14 cellular contexts compared by ENCODE assay signal in genomic region chr5:169064093-169064492, GRCh38.
DNase-seq lines count a peak whose midpoint lies in the region; ATAC-seq and TF ChIP-seq lines count a peak whose summit lies in the region.
"Had no signal": no experiment of that assay in that cellular context is flagged by ENCODE, and none has a peak within 500 bp of the region (broad histone marks: within the 10 kb centered on the region; RNA-seq: fewer than 3 reads in every experiment).

No MANE protein-coding gene starts in this region.

- ATAC-seq in thoracic aorta (ENCODE audit: insufficient number of reproducible peaks, low FRiP score, low read depth) (peak; percentile 9), HG03039 (IDR thresholded peaks at IDR 0.05; ENCODE audit: unreplicated experiment) (no peak)
- ATAC-seq: stimulated activated naive CD8-positive, alpha-beta T cell treated with anti-CD3 and anti-CD28 coated beads, Interleukin-15, Interleukin-2, amounts not matched to agents 100 U/mL and 50 U/mL, for 24 hours had no signal

- in situ Hi-C loops in GM23248 (cut with MboI): no loop called here

- H3K36me3 ChIP-seq in GM23248 (ENCODE audit: low read depth): no peaks in the 10 kb centered on the region
- H3K36me3 ChIP-seq in SK-N-SH (replicated peaks in 1 of 2; ENCODE audit: control insufficient read depth in 1 of 2, insufficient read depth in 2 of 2, low read length in 1 of 2): peaks cover 8 to 12% of the 10 kb centered on the region in 2 experiments
- H3K36me3 ChIP-seq in thoracic aorta: no peaks in the 10 kb centered on the region

- CTCF ChIA-PET in SK-N-SH (lab: Yijun Ruan, JAX): interaction anchor here (1.0 kb wide), 1 partner anchor 84 kb away, joined by 3 read pairs; no protein-coding TSS in a partner anchor

- TF ChIP-seq CTCF in SK-N-SH (IDR thresholded peaks at IDR 0.05): no peak
- no peak for TF ChIP-seq CTCF in thoracic aorta (IDR thresholded peaks at IDR 0.05)

- POLR2A ChIA-PET in SK-N-SH (lab: Yijun Ruan, JAX): no interaction called here

- DNase-seq in GM23248: peak; percentile 15
- DNase-seq in SK-N-SH: no peak
- DNase-seq in glomerular visceral epithelial cell (ENCODE audit: extremely low spot score): peak; percentile 27
- DNase-seq in thoracic aorta (ENCODE audit: low spot score): peak; percentile 8
- DNase-seq in MV-4-11 (lab: John Stamatoyannopoulos, UW): no peak
- DNase-seq in posterior vena cava (ENCODE audit: low spot score): no peak
- DNase-seq: activated CD4-positive, CD25-positive, alpha-beta regulatory T cell treated with anti-CD3 and anti-CD28 coated beads, Interleukin-2, amount 50 U/mL, for 72 hours; activated CD8-positive, alpha-beta memory T cell treated with anti-CD3 and anti-CD28 coated beads, Interleukin-2, amount 50 U/mL, for 4 hours; activated naive CD4-positive, alpha-beta T cell treated with anti-CD3 and anti-CD28 coated beads, Interleukin-2, amount 50 U/mL, for 16 hours; caudate nucleus; NCI-H1930; NCI-H774; stimulated activated naive CD8-positive, alpha-beta T cell treated with anti-CD3 and anti-CD28 coated beads, Interleukin-15, Interleukin-2, amounts not matched to agents 100 U/mL and 50 U/mL, for 24 hours had no signal

- H3K4me1 ChIP-seq in GM23248 (ENCODE audit: insufficient read depth) (peaks cover 5% of the 10 kb centered on the region; the same call in 1 of the 2 replicates), SK-N-SH (ENCODE audit: control insufficient read depth in 1 of 2, insufficient read depth in 2 of 2, low read depth in 1 of 2, low read length in 1 of 2) (peaks cover 4 to 25% of the 10 kb centered on the region in 2 experiments; a peak in 3 of 4 replicates), thoracic aorta (ENCODE audit: control insufficient read depth in 1 of 2, low read depth in 2 of 2) (peaks cover 21 to 51% of the 10 kb centered on the region in 2 donors)

- H3K9me3 ChIP-seq in GM23248 (ENCODE audit: low read depth): no peaks in the 10 kb centered on the region
- H3K9me3 ChIP-seq in SK-N-SH: no peaks in the 10 kb centered on the region
- H3K9me3 ChIP-seq in thoracic aorta: no peaks in the 10 kb centered on the region

- 59 to 64% methylated on average over 3 of the region's 3 CpGs for WGBS in GM23248 (ENCODE audit: low coverage in 1 of 2, low lambda C conversion rate in 2 of 2, missing lambda C conversion rate in 2 of 2), 2 experiments
- WGBS in SK-N-SH (ENCODE audit: low lambda C conversion rate): 41% methylated on average over 3 of the region's 3 CpGs

- H3F3A ChIP-seq in GM23248 (ENCODE audit: insufficient read depth) (no peaks in the 10 kb centered on the region), SK-N-SH (replicated peaks; ENCODE audit: insufficient read depth) (no peaks in the 10 kb centered on the region)

- no peak for TF ChIP-seq RAD21 in SK-N-SH (IDR thresholded peaks at IDR 0.05; ENCODE audit: low read length)

- H3K9me2 ChIP-seq in GM23248 (ENCODE audit: insufficient read depth) (no peaks in the 10 kb centered on the region), SK-N-SH (no peaks in the 10 kb centered on the region)

- H3K9ac ChIP-seq in GM23248 (no peak overlapping the region), SK-N-SH (no peak overlapping the region)

- H3K4me3 ChIP-seq in GM23248: no peak overlapping the region
- no peak overlapping the region for H3K4me3 ChIP-seq in SK-N-SH (ENCODE audit: low read depth in 2 of 2, low read length in 1 of 2)
- no peak overlapping the region for H3K4me3 ChIP-seq in thoracic aorta

- H2AFZ ChIP-seq in GM23248: no peak overlapping the region
- H2AFZ ChIP-seq in SK-N-SH (ENCODE audit: low read depth): no peak overlapping the region

- no peak for TF ChIP-seq EP300 in SK-N-SH (IDR thresholded peaks at IDR 0.05; ENCODE audit: borderline replicate concordance in 1 of 2, low read depth in 1 of 2, low read length in 1 of 2)

- H3K27me3 ChIP-seq in GM23248 (replicated peaks; ENCODE audit: insufficient read depth) (no peaks in the 10 kb centered on the region), SK-N-SH (ENCODE audit: insufficient read depth) (no peaks in the 10 kb centered on the region), thoracic aorta (replicated peaks; ENCODE audit: insufficient read depth) (no peaks in the 10 kb centered on the region)

- H3K79me2 ChIP-seq in GM23248 (ENCODE audit: insufficient read depth): no peaks in the 10 kb centered on the region
- no peaks in the 10 kb centered on the region for H3K79me2 ChIP-seq in SK-N-SH (ENCODE audit: insufficient read depth)

- intact Hi-C loops in posterior vena cava (cut with DNase I): no loop called here

- H4K20me1 ChIP-seq in GM23248 (ENCODE audit: insufficient read depth) (no peaks in the 10 kb centered on the region), SK-N-SH (ENCODE audit: insufficient read depth) (0 out of 2 replicates have a peak, but pooled peaks cover 2% of the 10 kb centered on the region)

- H3K4me2 ChIP-seq in GM23248 (ENCODE audit: unreplicated experiment) (no peak overlapping the region), SK-N-SH (peak overlapping the region; percentile 21; the same call in 1 of the 2 replicates)

- H3K27ac ChIP-seq in GM23248 (no peak overlapping the region), SK-N-SH (ENCODE audit: low read depth in 2 of 2, low read length in 1 of 2) (peak overlapping the region in 1 of 2 experiments; percentile 62; a peak in 2 of 4 replicates), thoracic aorta (peak overlapping the region; percentile 39 to 54)

TF ChIP-seq in SK-N-SH, 30 proteins besides CTCF, POLR2A, EP300 and RAD21:
- TF ChIP-seq PBX3 (IDR thresholded peaks at IDR 0.05) (peak; percentile 24; the same call in 1 of the 2 replicates), NFIC (IDR thresholded peaks at IDR 0.05; ENCODE audit: borderline replicate concordance) (peak; percentile 60), RXRA (IDR thresholded peaks at IDR 0.05; ENCODE audit: borderline replicate concordance, low read depth) (no peak), CHD2 (IDR thresholded peaks at IDR 0.05; ENCODE audit: low read length, partially characterized antibody) (no peak), TEAD4 (IDR thresholded peaks at IDR 0.05; ENCODE audit: borderline replicate concordance, insufficient read depth) (0 out of 2 replicates have a peak, but pooled peaks have one; percentile 29)

Comparison
In these comparisons a context has a peak if more than half of its experiments do, and no peak if none do; other contexts are left out.
1. DNase-seq: peak in GM23248 (single experiment), glomerular visceral epithelial cell (single experiment) and thoracic aorta (single experiment); none in SK-N-SH (single experiment), MV-4-11 (single experiment) and posterior vena cava (single experiment).